Comparison of ENCODE assay signal across 1 cellular context in the genomic region with DNA sequence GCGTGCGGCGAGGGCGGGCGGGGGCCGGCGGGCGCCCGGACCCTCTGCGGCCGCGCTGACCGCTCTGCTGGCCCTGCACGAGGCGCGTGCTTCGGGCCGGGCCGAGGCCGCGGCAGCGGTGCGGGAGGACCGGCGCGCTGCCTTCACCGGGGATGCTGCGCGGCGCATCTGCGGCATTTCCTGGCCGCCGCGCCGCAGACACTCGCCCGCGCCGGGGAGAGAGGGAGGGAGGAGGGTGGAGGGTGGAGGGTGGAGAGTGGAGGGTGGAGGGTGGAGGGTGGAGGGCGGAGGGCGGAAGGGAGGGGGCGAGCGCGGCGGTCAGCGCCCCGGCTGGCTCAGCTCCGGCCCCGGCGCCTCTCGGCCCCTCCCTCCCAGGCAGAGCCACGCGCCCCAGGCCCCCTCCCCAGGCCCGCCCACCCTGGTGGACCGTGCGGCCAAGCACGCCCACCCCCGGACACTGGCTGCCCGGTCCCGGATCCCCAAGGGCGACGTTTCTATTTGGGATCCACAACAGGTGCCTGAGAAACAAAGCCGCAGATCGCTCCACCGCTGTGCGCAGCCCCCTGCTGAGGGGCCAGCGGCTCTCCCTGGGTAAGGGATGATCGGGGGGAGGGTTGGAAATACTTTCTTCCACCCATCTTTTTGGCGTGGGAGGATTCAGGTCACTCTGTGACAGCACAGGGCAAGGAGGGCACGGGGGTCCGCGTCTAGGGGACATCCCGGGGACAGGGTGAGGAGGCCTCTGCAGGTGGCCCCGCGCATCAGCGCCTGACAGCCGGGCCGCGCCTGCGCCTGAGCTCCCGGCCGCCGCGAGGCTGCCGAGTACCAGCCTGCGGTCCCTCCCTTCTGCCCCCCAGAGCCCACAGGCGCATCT.
TF ChIP-seq lines count a peak whose summit lies in the region.

No MANE protein-coding gene starts in this region.

TF ChIP-seq in K562, 482 proteins besides CTCF, POLR2A, EP300 and RAD21 (continued from another document):
- TF ChIP-seq, protein P1, sequence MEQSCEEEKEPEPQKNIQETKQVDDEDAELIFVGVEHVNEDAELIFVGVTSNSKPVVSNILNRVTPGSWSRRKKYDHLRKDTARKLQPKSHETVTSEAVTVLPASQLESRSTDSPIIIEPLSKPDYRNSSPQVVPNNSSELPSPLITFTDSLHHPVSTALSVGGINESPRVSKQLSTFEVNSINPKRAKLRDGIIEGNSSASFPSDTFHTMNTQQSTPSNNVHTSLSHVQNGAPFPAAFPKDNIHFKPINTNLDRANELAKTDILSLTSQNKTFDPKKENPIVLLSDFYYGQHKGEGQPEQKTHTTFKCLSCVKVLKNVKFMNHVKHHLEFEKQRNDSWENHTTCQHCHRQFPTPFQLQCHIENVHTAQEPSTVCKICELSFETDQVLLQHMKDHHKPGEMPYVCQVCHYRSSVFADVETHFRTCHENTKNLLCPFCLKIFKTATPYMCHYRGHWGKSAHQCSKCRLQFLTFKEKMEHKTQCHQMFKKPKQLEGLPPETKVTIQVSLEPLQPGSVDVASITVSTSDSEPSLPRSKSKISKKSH (CRISPR knock-in tag; IDR thresholded peaks at IDR 0.05), result no peak
